15 cellular contexts compared by ENCODE assay signal in the genomic region with DNA sequence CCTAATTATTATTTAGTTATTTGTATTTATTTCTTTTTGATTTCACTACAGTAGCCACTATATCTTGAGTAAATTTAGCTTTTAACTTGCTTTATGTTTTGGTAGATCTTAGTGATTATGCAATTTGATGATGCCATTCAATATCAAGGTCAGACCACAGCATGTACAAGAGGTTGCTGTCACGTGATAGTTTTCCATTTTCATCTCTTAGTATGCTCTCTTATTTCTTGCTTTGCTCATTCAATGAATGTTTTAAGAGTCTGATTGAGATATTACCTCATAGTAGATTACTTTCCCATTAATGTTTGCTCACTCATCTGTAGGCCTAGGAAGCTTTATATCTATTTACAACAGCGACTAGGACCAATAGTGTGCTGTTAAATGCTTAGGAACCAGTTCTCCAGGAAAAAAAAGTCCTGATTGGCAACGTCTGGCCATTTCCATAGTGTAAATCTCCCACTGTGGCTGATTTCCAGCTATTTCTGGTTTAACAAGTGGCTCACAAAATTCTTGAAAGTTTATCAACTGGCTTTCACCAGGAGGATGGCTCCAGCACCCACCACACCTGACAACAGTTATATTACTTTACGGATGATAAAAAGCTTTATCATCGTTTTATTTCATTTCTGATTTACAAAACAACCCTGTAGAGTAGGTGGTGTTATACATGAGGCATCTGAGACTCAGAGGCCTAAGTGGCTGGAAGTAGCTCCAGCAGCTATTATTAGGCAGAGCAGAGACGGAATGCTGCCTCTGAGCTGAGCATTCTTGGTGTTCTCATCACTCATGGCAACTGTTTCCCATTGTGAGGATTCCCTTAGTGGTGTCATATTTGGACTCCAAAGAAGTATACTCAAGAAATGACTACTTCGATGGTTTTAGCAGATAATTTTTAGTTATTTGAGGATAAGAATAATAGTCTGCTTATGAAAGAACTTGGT.
DNase-seq lines count a peak whose midpoint lies in the region; ATAC-seq, FAIRE-seq and TF ChIP-seq lines count a peak whose summit lies in the region.
"Had no signal": no experiment of that assay in that cellular context is flagged by ENCODE, and none has a peak within 500 bp of the region (broad histone marks: within the 10 kb centered on the region; RNA-seq: fewer than 3 reads in every experiment).

No MANE protein-coding gene starts in this region.

- H4K20me1 ChIP-seq in GM23248 (ENCODE audit: insufficient read depth): no peaks in the 10 kb centered on the region

- no peaks in the 10 kb centered on the region for H3K9me3 ChIP-seq in GM23248 (ENCODE audit: low read depth)
- H3K9me3 ChIP-seq in adipocyte (ENCODE audit: control insufficient read depth, low read length): no peaks in the 10 kb centered on the region

- WGBS in GM23248 (ENCODE audit: low coverage in 1 of 2, low lambda C conversion rate in 2 of 2, missing lambda C conversion rate in 2 of 2), 2 experiments: 49 to 53% methylated on average over 7 of the region's 7 CpGs

- DNase-seq in GM23248: peak; percentile 88
- peak; percentile 29 for DNase-seq in adipocyte (ENCODE audit: low read depth)
- DNase-seq in fibroblast of peridontal ligament (ENCODE audit: extremely low read depth): peak; percentile 72
- DNase-seq in occipital lobe (lab: John Stamatoyannopoulos, UW): peak; percentile 5
- DNase-seq in H54 (ENCODE audit: insufficient read length, low spot score): no peak
- DNase-seq in Calu3: no peak
- DNase-seq in NCI-H526 (lab: John Stamatoyannopoulos, UW): no peak
- DNase-seq: activated CD4-positive, CD25-positive, alpha-beta regulatory T cell treated with anti-CD3 and anti-CD28 coated beads, Interleukin-2, amount 50 U/mL, for 72 hours; activated naive CD8-positive, alpha-beta T cell treated with anti-CD3 and anti-CD28 coated beads, Interleukin-2, amount 50 U/mL, for 24 hours; kidney glomerular epithelial cell; naive thymus-derived CD4-positive, alpha-beta T cell; PC-9; SW 1271 had no signal

- H3F3A ChIP-seq in GM23248 (ENCODE audit: insufficient read depth): peaks cover 14% of the 10 kb centered on the region

- TF ChIP-seq POLR2A in H54 (IDR thresholded peaks at IDR 0.05; ENCODE audit: low read depth, low read length): no peak

- H3K79me2 ChIP-seq in GM23248 (ENCODE audit: insufficient read depth): no peaks in the 10 kb centered on the region

- H3K9ac ChIP-seq in GM23248: peak overlapping the region; percentile 33; the same call in 1 of the 2 replicates
- no peak overlapping the region for H3K9ac ChIP-seq in adipocyte (ENCODE audit: low read length)

- no peaks in the 10 kb centered on the region for H3K9me3 Mint-ChIP-seq in Calu3 (ENCODE audit: low read depth, unreplicated experiment)
- H3K9me3 Mint-ChIP-seq: activated naive CD8-positive, alpha-beta T cell treated with anti-CD3 and anti-CD28 coated beads, Interleukin-2, amount 50 U/mL, for 24 hours; naive thymus-derived CD4-positive, alpha-beta T cell had no signal

- ATAC-seq in GM21423 (IDR thresholded peaks at IDR 0.05; ENCODE audit: unreplicated experiment): no peak
- ATAC-seq: activated naive CD8-positive, alpha-beta T cell treated with anti-CD3 and anti-CD28 coated beads, Interleukin-2, amount 50 U/mL, for 24 hours; HCT116; naive thymus-derived CD4-positive, alpha-beta T cell had no signal

- no peak for TF ChIP-seq CTCF in Calu3 (IDR thresholded peaks at IDR 0.05; ENCODE audit: unreplicated experiment)

- CTCF ChIA-PET in Calu3 (lab: Charles Lee): no interaction called here

- H3K36me3 Mint-ChIP-seq in Calu3 (ENCODE audit: insufficient read depth, unreplicated experiment): no peaks in the 10 kb centered on the region

- in situ Hi-C loops in GM23248 (cut with MboI): no loop called here

- no peaks in the 10 kb centered on the region for H3K27me3 ChIP-seq in GM23248 (replicated peaks; ENCODE audit: insufficient read depth)
- H3K27me3 ChIP-seq in adipocyte (replicated peaks; ENCODE audit: control insufficient read depth, insufficient read depth, low read length): no peaks in the 10 kb centered on the region

- BruUV-seq in Calu3 (replicated peaks; lab: Mats Ljungman, UMichigan): no TSS peak

- no peaks in the 10 kb centered on the region for H3K4me1 Mint-ChIP-seq in Calu3 (ENCODE audit: low read depth, unreplicated experiment)

- no peak overlapping the region for H3K4me3 Mint-ChIP-seq in Calu3 (ENCODE audit: low read depth, unreplicated experiment)
- H3K4me3 Mint-ChIP-seq: activated naive CD8-positive, alpha-beta T cell treated with anti-CD3 and anti-CD28 coated beads, Interleukin-2, amount 50 U/mL, for 24 hours; naive thymus-derived CD4-positive, alpha-beta T cell had no signal

- intact Hi-C loops in Calu3 (cut with micrococcal nuclease; ENCODE audit: unreplicated experiment): loop anchor here (10.0 kb wide), 1 partner anchor 393 kb away; no protein-coding TSS in a partner anchor

- FAIRE-seq in H54 (lab: Jason Lieb, UNC): no peak

- no peak overlapping the region for H3K27ac Mint-ChIP-seq in Calu3 (ENCODE audit: unreplicated experiment)
- H3K27ac Mint-ChIP-seq: activated naive CD8-positive, alpha-beta T cell treated with anti-CD3 and anti-CD28 coated beads, Interleukin-2, amount 50 U/mL, for 24 hours had no signal

- no peaks in the 10 kb centered on the region for H3K36me3 ChIP-seq in GM23248 (ENCODE audit: low read depth)
- no peaks in the 10 kb centered on the region for H3K36me3 ChIP-seq in adipocyte (ENCODE audit: control insufficient read depth, insufficient read depth, low read length, severe bottlenecking)

- H2AFZ ChIP-seq in GM23248: no peak overlapping the region
- H2AFZ ChIP-seq: PC-9 had no signal

- no peak overlapping the region for H3K4me3 ChIP-seq in GM23248
- H3K4me3 ChIP-seq in adipocyte (ENCODE audit: low read length): no peak overlapping the region
- H3K4me3 ChIP-seq: PC-9 had no signal

- no peaks in the 10 kb centered on the region for H3K9me2 ChIP-seq in GM23248 (ENCODE audit: insufficient read depth)

- peak overlapping the region; percentile 69 for H3K27ac ChIP-seq in GM23248
- H3K27ac ChIP-seq: PC-9 had no signal

- H3K27me3 Mint-ChIP-seq in Calu3 (ENCODE audit: unreplicated experiment): no peaks in the 10 kb centered on the region
- H3K27me3 Mint-ChIP-seq: activated naive CD8-positive, alpha-beta T cell treated with anti-CD3 and anti-CD28 coated beads, Interleukin-2, amount 50 U/mL, for 24 hours had no signal

- H3K4me2 ChIP-seq in GM23248 (ENCODE audit: unreplicated experiment): no peak overlapping the region
- H3K4me2 ChIP-seq: PC-9 had no signal

- H3K4me1 ChIP-seq in GM23248 (ENCODE audit: insufficient read depth): peaks cover 14% of the 10 kb centered on the region
- H3K4me1 ChIP-seq in adipocyte (ENCODE audit: control insufficient read depth, insufficient read depth, low read length): peaks cover 23% of the 10 kb centered on the region

Comparison
In these comparisons a context has a peak if more than half of its experiments do, and no peak if none do; other contexts are left out.
1. DNase-seq: peak in GM23248 (single experiment), adipocyte (single experiment), fibroblast of peridontal ligament (single experiment) and occipital lobe (single experiment); none in H54 (single experiment), Calu3 (single experiment) and NCI-H526 (0 of 2).